ENCODE assay signal across 1 cellular context in genomic region chr11:69813839-69814238, GRCh38.
TF ChIP-seq lines count a peak whose summit lies in the region.

No MANE protein-coding gene starts in this region.

TF ChIP-seq in H1, 55 proteins besides CTCF, POLR2A, EP300 and RAD21:
- TF ChIP-seq KDM4A (IDR thresholded peaks at IDR 0.05; ENCODE audit: low read depth, low read length, severe bottlenecking) (no peak), CTBP2 (IDR thresholded peaks at IDR 0.05; ENCODE audit: borderline replicate concordance, insufficient read depth, insufficient read length, low read length) (no peak), GABPA (IDR thresholded peaks at IDR 0.05; ENCODE audit: borderline replicate concordance, insufficient read depth, low read length) (no peak), SUZ12 (IDR thresholded peaks at IDR 0.05; ENCODE audit: low read length) (no peak), TAF1 (IDR thresholded peaks at IDR 0.05; ENCODE audit: low read depth, low read length) (no peak), SRF (IDR thresholded peaks at IDR 0.05; ENCODE audit: low read depth, low read length) (no peak), RNF2 (IDR thresholded peaks at IDR 0.05; ENCODE audit: borderline replicate concordance, low read depth, low read length, missing control alignments, poor library complexity, severe bottlenecking) (no peak), BCL11A (IDR thresholded peaks at IDR 0.05; ENCODE audit: low read depth in 2 of 2, low read length in 2 of 2) (no peak), TEAD4 (IDR thresholded peaks at IDR 0.05; ENCODE audit: low read depth, low read length) (no peak), ASH2L (IDR thresholded peaks at IDR 0.05; ENCODE audit: low read length) (no peak), HDAC2 (IDR thresholded peaks at IDR 0.05; ENCODE audit: borderline replicate concordance in 1 of 2, low read depth in 2 of 2, low read length in 2 of 2) (no peak), TBP (IDR thresholded peaks at IDR 0.05; ENCODE audit: low read depth, low read length) (no peak), CHD2 (IDR thresholded peaks at IDR 0.05; ENCODE audit: low read length) (no peak), CHD1 (IDR thresholded peaks at IDR 0.05; ENCODE audit: low read depth, low read length) (no peak), CREB1 (IDR thresholded peaks at IDR 0.05) (no peak), RBBP5 (IDR thresholded peaks at IDR 0.05; ENCODE audit: borderline replicate concordance, low read depth, low read length) (no peak)
- TF ChIP-seq, protein P1, sequence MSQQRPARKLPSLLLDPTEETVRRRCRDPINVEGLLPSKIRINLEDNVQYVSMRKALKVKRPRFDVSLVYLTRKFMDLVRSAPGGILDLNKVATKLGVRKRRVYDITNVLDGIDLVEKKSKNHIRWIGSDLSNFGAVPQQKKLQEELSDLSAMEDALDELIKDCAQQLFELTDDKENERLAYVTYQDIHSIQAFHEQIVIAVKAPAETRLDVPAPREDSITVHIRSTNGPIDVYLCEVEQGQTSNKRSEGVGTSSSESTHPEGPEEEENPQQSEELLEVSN (IDR thresholded peaks at IDR 0.05): no peak
